8 cellular contexts compared by ENCODE assay signal in the genomic region with DNA sequence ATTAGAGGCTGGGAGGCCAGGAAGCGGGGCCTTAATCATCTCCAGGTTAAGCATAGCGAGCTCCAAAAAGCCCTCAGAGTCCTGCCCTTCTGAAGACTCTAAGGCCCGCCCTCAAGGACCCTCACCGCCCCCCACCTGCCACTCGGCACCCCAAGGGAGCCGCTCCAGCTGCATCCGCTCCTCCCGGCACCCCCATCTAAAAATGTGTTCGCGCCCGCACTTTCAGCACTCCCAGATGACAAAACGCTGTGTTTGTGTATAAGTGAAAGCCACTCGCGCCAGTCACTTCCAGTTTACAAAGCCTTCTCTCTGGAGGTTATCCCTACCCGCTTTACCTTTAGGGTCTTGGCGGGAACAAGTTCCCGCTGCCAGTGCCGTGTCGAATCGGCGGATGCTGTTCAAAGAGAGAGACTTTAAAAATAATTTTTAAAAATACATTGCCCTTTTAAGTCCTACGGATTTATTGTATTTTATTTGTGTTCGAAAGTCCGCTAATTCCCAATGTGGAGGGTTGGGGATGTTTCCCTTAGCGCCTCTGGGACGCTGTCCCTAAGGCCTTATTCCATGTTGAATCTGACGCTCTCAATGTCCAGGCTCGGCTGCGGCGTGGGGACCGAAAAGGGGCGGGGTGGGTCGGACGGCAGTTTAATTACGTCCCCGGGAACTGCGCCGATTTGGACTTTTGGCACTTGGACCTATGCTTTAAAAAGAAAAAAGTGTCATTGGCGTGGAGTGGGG.
DNase-seq lines count a peak whose midpoint lies in the region; ATAC-seq, FAIRE-seq and TF ChIP-seq lines count a peak whose summit lies in the region.

Gene DCLRE1A, minus strand, starts transcription at position 64 of the 738 bp plus-strand sequence. CDS start 900 bp downstream, outside the sequence.
A gene with protein sequence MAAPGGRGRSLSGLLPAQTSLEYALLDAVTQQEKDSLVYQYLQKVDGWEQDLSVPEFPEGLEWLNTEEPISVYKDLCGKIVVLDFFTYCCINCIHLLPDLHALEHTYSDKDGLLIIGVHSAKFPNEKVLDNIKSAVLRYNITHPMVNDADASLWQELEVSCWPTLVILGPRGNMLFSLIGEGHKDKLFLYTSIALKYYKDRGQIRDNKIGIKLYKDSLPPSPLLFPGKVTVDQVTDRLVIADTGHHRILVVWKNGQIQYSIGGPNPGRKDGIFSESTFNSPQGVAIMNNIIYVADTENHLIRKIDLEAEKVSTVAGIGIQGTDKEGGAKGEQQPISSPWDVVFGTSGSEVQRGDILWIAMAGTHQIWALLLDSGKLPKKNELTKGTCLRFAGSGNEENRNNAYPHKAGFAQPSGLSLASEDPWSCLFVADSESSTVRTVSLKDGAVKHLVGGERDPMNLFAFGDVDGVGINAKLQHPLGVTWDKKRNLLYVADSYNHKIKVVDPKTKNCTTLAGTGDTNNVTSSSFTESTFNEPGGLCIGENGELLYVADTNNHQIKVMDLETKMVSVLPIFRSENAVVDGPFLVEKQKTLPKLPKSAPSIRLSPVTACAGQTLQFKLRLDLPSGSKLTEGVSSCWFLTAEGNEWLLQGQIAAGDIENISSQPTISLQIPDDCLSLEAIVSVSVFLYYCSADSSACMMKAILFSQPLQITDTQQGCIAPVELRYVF (plus strand): TSS at position 643 of the 738 bp plus-strand sequence. CDS start 212 bp downstream, outside the sequence.

- CTCF ChIA-PET in RWPE1 (lab: Yijun Ruan, JAX), result no interaction called here

- H3K36me3 Mint-ChIP-seq in nephron (ENCODE audit: low read depth), result peaks cover 8% of the 10 kb centered on the region

- no peak for TF ChIP-seq CTCF in D721Med (IDR thresholded peaks at IDR 0.05; ENCODE audit: insufficient read depth, missing control alignments)
- no peak for TF ChIP-seq CTCF in RWPE1 (conservative IDR thresholded peaks at IDR 0.05; ENCODE audit: low read depth)
- TF ChIP-seq CTCF in fibroblast of pulmonary artery (IDR thresholded peaks at IDR 0.05; ENCODE audit: low read length, missing control alignments), result no peak
- TF ChIP-seq CTCF in nephron (IDR thresholded peaks at IDR 0.05; ENCODE audit: unreplicated experiment in 3 of 3), result no peak

- peak within 1 kb of the TSS; percentile 85 for H3K4me3 ChIP-seq in fibroblast of pulmonary artery (replicated peaks; ENCODE audit: low read depth, low read length)

- H3K4me3 Mint-ChIP-seq in nephron, result peak within 1 kb of the TSS; percentile 93 to 98 (median 97)

- peaks cover 49% of the 10 kb centered on the region for H3K4me1 Mint-ChIP-seq in nephron

- ATAC-seq in GM21576 (IDR thresholded peaks at IDR 0.05; ENCODE audit: unreplicated experiment), result peak; percentile 34
- ATAC-seq in stimulated activated naive CD8-positive, alpha-beta T cell treated with anti-CD3 and anti-CD28 coated beads, Interleukin-15, Interleukin-2, amounts not matched to agents 100 U/mL and 50 U/mL, for 24 hours, result peak; percentile 51

- POLR2A ChIA-PET in RWPE1 (lab: Yijun Ruan, JAX; ENCODE audit: low non-redundant PET), result no interaction called here

- DNase-seq in D721Med (ENCODE audit: insufficient read length, low spot score) (peak; percentile 11), KG1 (lab: John Stamatoyannopoulos, UW) (peak; percentile 93), RWPE1 (ENCODE audit: low spot score) (peak; percentile 74), fibroblast of pulmonary artery (ENCODE audit: low read depth) (peak; percentile 84)
- peak; percentile 53 for DNase-seq in activated T-helper 9 cell treated with anti-CD3 and anti-CD28 coated beads, Interleukin-2, amount 50 U/mL, for 16 hours (ENCODE audit: low read depth)
- DNase-seq in stimulated activated naive CD8-positive, alpha-beta T cell treated with anti-CD3 and anti-CD28 coated beads, Interleukin-15, Interleukin-2, amounts not matched to agents 100 U/mL and 50 U/mL, for 24 hours, result peak; percentile 77

- no peak for FAIRE-seq in D721Med (lab: Jason Lieb, UNC)

- H3K27ac Mint-ChIP-seq in nephron, result peak within 1 kb of the TSS; percentile 100

- H3K27me3 Mint-ChIP-seq in nephron (ENCODE audit: low read depth), result peaks cover 4% of the 10 kb centered on the region

- H3K9me3 Mint-ChIP-seq in nephron, result no peaks in the 10 kb centered on the region

- peak within 1 kb of the TSS; percentile 87 for H3K27ac ChIP-seq in RWPE1

Comparison
In these comparisons a context has a peak if more than half of its experiments do, and no peak if none do; other contexts are left out.
1. Peak in every context shown above with its lines: DNase-seq, ATAC-seq, H3K4me3 ChIP-seq and H3K27ac ChIP-seq.
2. DNase-seq: peak in every context shown above with its lines; median percentile 93 in KG1; 84 in fibroblast of pulmonary artery; 77 in stimulated activated naive CD8-positive, alpha-beta T cell treated with anti-CD3 and anti-CD28 coated beads, Interleukin-15, Interleukin-2, amounts not matched to agents 100 U/mL and 50 U/mL, for 24 hours; 74 in RWPE1; 53 in activated T-helper 9 cell treated with anti-CD3 and anti-CD28 coated beads, Interleukin-2, amount 50 U/mL, for 16 hours; 11 in D721Med.